ENCODE assay signal across 8 cellular contexts in the genomic region with DNA sequence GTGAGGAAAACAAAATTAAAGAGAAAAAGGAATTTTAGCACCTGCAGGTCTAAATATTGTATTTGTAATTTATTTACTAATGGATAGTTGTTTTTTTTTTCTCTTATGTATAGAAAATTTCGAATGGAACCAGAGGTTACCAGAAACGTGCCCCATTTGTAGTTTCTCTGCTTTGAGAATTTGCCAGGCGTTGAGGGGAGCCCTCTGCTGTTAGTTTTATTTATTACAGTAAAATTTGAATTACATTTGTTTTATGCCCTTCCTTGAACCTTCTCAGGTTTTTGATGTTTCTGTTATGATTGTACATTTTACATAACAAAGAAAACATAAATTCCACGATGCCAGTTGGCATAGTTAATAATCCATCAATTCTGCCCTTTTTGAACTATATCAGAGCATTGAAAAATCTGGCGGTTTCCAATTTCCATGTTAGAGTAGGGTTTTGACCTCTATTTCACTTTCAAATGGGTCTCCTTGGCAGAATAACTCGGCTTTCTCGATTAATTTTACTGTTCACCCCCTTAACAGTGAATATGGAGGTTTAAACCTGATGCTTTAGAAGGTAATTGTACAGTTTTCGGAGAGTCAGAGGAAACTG. TPM values are rescaled to one million over a fixed set of nuclear protein-coding genes. Genes with fewer than 3 reads are reported as not detected.
DNase-seq lines count a peak whose midpoint lies in the region; ATAC-seq and TF ChIP-seq lines count a peak whose summit lies in the region.

No MANE protein-coding gene starts in this region.

- H3K4me3 Mint-ChIP-seq in neural crest cell, result no peak overlapping the region

- CTCF ChIA-PET in AG04449 (lab: Yijun Ruan, JAX), result interaction anchor here (0.8 to 9.2 kb wide), 29 partner anchors 8 to 1598 kb away, joined by 3 to 215 read pairs (median 5); no protein-coding TSS in a partner anchor

- H3K4me3 ChIP-seq in AG04449 (ENCODE audit: low read depth, low read length) (no peak overlapping the region), GM12875 (ENCODE audit: low read depth, low read length) (no peak overlapping the region)

- H3K27ac Mint-ChIP-seq in neural crest cell (ENCODE audit: unreplicated experiment), result no peak overlapping the region

- TF ChIP-seq CTCF in AG04449 (IDR thresholded peaks at IDR 0.05; ENCODE audit: insufficient read depth, low read length, missing control alignments) (peak; percentile 26), GM12875 (IDR thresholded peaks at IDR 0.05; ENCODE audit: borderline replicate concordance, insufficient read depth, low read depth, low read length) (peak; percentile 32; the same call in 1 of the 2 replicates), neural crest cell (conservative IDR thresholded peaks at IDR 0.05) (peak; percentile 81)

- H3K27me3 Mint-ChIP-seq in neural crest cell (ENCODE audit: low read depth), result no peaks in the 10 kb centered on the region

- peaks cover 6% of the 10 kb centered on the region for H3K9me3 Mint-ChIP-seq in neural crest cell

- intact Hi-C loops in posterior vena cava (cut with DNase I), result loop anchor here in 1 of 2 donors (5.0 kb wide), 1 partner anchor 130 kb away; no protein-coding TSS in a partner anchor

- ATAC-seq in GM21447 (IDR thresholded peaks at IDR 0.05; ENCODE audit: unreplicated experiment) (no peak), GM21529 (IDR thresholded peaks at IDR 0.05; ENCODE audit: unreplicated experiment) (no peak)

- H3K36me3 Mint-ChIP-seq in neural crest cell (ENCODE audit: low read depth), result no peaks in the 10 kb centered on the region

- peaks cover 26% of the 10 kb centered on the region for H3K4me1 Mint-ChIP-seq in neural crest cell

- DNase-seq in AG04449 (ENCODE audit: low read depth, low spot score) (no peak), NCI-H460 (ENCODE audit: extremely low read depth, low read depth) (peak; percentile 8), dermis microvascular lymphatic vessel endothelial cell (ENCODE audit: low read depth in 2 of 2) (peak; percentile 9 to 39), neural crest cell (ENCODE audit: low read depth, low spot score) (no peak), posterior vena cava (ENCODE audit: low spot score) (no peak)

- POLR2A ChIA-PET in AG04449 (lab: Yijun Ruan, JAX), result no interaction called here

RNA-seq across cellular contexts. Expression of a gene that starts 35.1 kb away (rescaled TPM):
- not detected in 2 replicates for total RNA-seq in NCI-H460 (2014; rRNA removed; shearing (Covaris generic))
- not detected in 2 replicates for polyA plus RNA-seq in NCI-H460 (2014; cell fraction: nucleus; rRNA removed)
- not detected in 2 replicates for total RNA-seq in dermis microvascular lymphatic vessel endothelial cell
- not detected in 2 replicates for total RNA-seq in neural crest cell
- not detected for total RNA-seq in posterior vena cava

RNA-seq across cellular contexts. Expression of a gene that starts 57.7 kb away (rescaled TPM):
- total RNA-seq in NCI-H460 (2014; rRNA removed; shearing (Covaris generic)), result not detected in 2 replicates
- polyA plus RNA-seq in NCI-H460 (2014; cell fraction: nucleus; rRNA removed), result 1.2 TPM in 1 of 2 replicates, not detected in the other
- total RNA-seq in dermis microvascular lymphatic vessel endothelial cell (497 and 606 TPM in 2 replicates), neural crest cell (14.7 and 18.0 TPM in 2 replicates), posterior vena cava (100 to 1,000 TPM; 189 to 248 TPM)

Comparison
In these comparisons a context has a peak if more than half of its experiments do, and no peak if none do; other contexts are left out.
1. DNase-seq: peak in NCI-H460 (single experiment) and dermis microvascular lymphatic vessel endothelial cell (2 of 2); none in AG04449 (single experiment), neural crest cell (single experiment) and posterior vena cava (single experiment).
2. CTCF ChIP-seq: peak in every context shown above with its lines; median percentile 81 in neural crest cell; 32 in GM12875; 26 in AG04449.
3. RNA of a gene that starts 57.7 kb away (total RNA-seq): 497 to 606 TPM in dermis microvascular lymphatic vessel endothelial cell, 189 to 248 TPM in posterior vena cava and 14.7 to 18.0 TPM in neural crest cell; not detected in NCI-H460; every median in the first group is over 10 times any median in the second.